8 cellular contexts compared by ENCODE assay signal in genomic region chr4:108849611-108850406, GRCh38.
DNase-seq lines count a peak whose midpoint lies in the region; ATAC-seq and TF ChIP-seq lines count a peak whose summit lies in the region.

No MANE protein-coding gene starts in this region.

- 61 to 78% methylated on average over 3 of the region's 3 CpGs for WGBS in gastroesophageal sphincter (ENCODE audit: low coverage in 1 of 2), 2 donors

- peak; percentile 38 for TF ChIP-seq CTCF in DND-41 (IDR thresholded peaks at IDR 0.05; ENCODE audit: borderline replicate concordance, extremely low read depth, low read length, poor library complexity, severe bottlenecking)
- TF ChIP-seq CTCF in astrocyte of the spinal cord (IDR thresholded peaks at IDR 0.05; ENCODE audit: low read depth, low read length) = no peak
- TF ChIP-seq CTCF in gastroesophageal sphincter (IDR thresholded peaks at IDR 0.05) = no peak

- H3K79me2 ChIP-seq in DND-41 (ENCODE audit: insufficient read depth, low read length) = no peaks in the 10 kb centered on the region

- H3K27ac ChIP-seq in DND-41 (ENCODE audit: low read length) = peak overlapping the region; percentile 78
- no peak overlapping the region for H3K27ac ChIP-seq in gastroesophageal sphincter

- no peak for TF ChIP-seq EP300 in gastroesophageal sphincter (IDR thresholded peaks at IDR 0.05)

- H3K9me3 ChIP-seq in DND-41 (ENCODE audit: insufficient read depth, low read length, severe bottlenecking) (no peaks in the 10 kb centered on the region), gastroesophageal sphincter (no peaks in the 10 kb centered on the region)

- ATAC-seq in DND-41 (ENCODE audit: insufficient read depth, low read depth) (peak; percentile 93), GM21423 (IDR thresholded peaks at IDR 0.05; ENCODE audit: unreplicated experiment) (peak; percentile 95), HG03558 (IDR thresholded peaks at IDR 0.05; ENCODE audit: extremely low read depth, unreplicated experiment) (peak; percentile 86), gastroesophageal sphincter (no peak)

- H3K9ac ChIP-seq in DND-41 (ENCODE audit: low read depth, low read length) = peak overlapping the region; percentile 31

- H3K27me3 ChIP-seq in DND-41 (ENCODE audit: insufficient read depth, low read length, poor library complexity) (no peaks in the 10 kb centered on the region), gastroesophageal sphincter (no peaks in the 10 kb centered on the region)

- H3K4me2 ChIP-seq in DND-41 (ENCODE audit: insufficient read depth, low read length) = peak overlapping the region; percentile 49

- H2AFZ ChIP-seq in DND-41 (ENCODE audit: low read depth, low read length) = no peak overlapping the region

- DNase-seq in DND-41 (peak; percentile 86), astrocyte of the spinal cord (ENCODE audit: low read depth, low spot score) (peak; percentile 83), NCI-H146 treated with DMSO at 0.1 percent for 48 hours (lab: John Stamatoyannopoulos, UW; ENCODE audit: unreplicated experiment) (no peak), NCI-H1694 (lab: John Stamatoyannopoulos, UW) (no peak)
- DNase-seq in activated effector memory CD4-positive, alpha-beta T cell treated with Interleukin-2 at 50 U/mL for 16 hours = no peak

- H3K4me3 ChIP-seq in DND-41 (ENCODE audit: low read depth in 1 of 2, low read length in 2 of 2) (no peak overlapping the region), astrocyte of the spinal cord (ENCODE audit: low read depth, low read length) (no peak overlapping the region), gastroesophageal sphincter (no peak overlapping the region)

- no peaks in the 10 kb centered on the region for H4K20me1 ChIP-seq in DND-41 (ENCODE audit: insufficient read depth, low read length)

- no peak for TF ChIP-seq POLR2A in gastroesophageal sphincter (IDR thresholded peaks at IDR 0.05)

- H3K4me1 ChIP-seq in DND-41 (ENCODE audit: insufficient read depth, low read length) (peaks cover 61% of the 10 kb centered on the region), gastroesophageal sphincter (no peaks in the 10 kb centered on the region)

- H3K36me3 ChIP-seq in DND-41 (ENCODE audit: insufficient read depth, low read length) (no peaks in the 10 kb centered on the region), gastroesophageal sphincter (no peaks in the 10 kb centered on the region)

- in situ Hi-C loops in astrocyte of the spinal cord (cut with HindIII; ENCODE audit: low sequenced_read_pairs) = no loop called here

Comparison
In these comparisons a context has a peak if more than half of its experiments do, and no peak if none do; other contexts are left out.
1. DNase-seq: peak in DND-41 (single experiment) and astrocyte of the spinal cord (single experiment); none in NCI-H146 treated with DMSO at 0.1 percent for 48 hours (single experiment), activated effector memory CD4-positive, alpha-beta T cell treated with Interleukin-2 at 50 U/mL for 16 hours (single experiment) and NCI-H1694 (single experiment).